In genomic region chr19:50322234-50322633, GRCh38 we compare ENCODE assay signal across 26 cellular contexts. TPM values are rescaled to one million over a fixed set of nuclear protein-coding genes. Genes with fewer than 3 reads are reported as not detected.
"Had no signal": no experiment of that assay in that cellular context is flagged by ENCODE, and none has a peak within 500 bp of the region (broad histone marks: within the 10 kb centered on the region; RNA-seq: fewer than 3 reads in every experiment).

No MANE protein-coding gene starts in this region.

- H3K4me3 Mint-ChIP-seq: dendritic cell treated with granulocyte-macrophage colony-stimulating factor and Interleukin-4, amounts not matched to agents 40 ng/mL and 50 ng/mL, for 4 days; effector memory CD8-positive, alpha-beta T cell; memory B cell; mesothelial cell of epicardium; natural killer cell; neural progenitor cell; stimulated activated memory B cell treated with anti-CD40 and anti-IgM and Interleukin-4, amounts not matched to agents 10 μg/mL and 1 μg/mL and 100 μg/mL, for 72 hours; stimulated activated naive CD8-positive, alpha-beta T cell treated with anti-CD3 and anti-CD28 coated beads, Interleukin-15, Interleukin-2, amounts not matched to agents 100 ng/mL and 50 ng/mL, for 24 hours had no signal

- DNase-seq: effector memory CD8-positive, alpha-beta T cell; foreskin keratinocyte; kidney; left cardiac atrium; left ventricle myocardium inferior; lower lobe of right lung; natural killer cell; occipital lobe; retina; right lobe of liver; stimulated activated CD4-positive, alpha-beta T cell treated with anti-CD3 and anti-CD28 coated beads, Interleukin-15, amount 100 ng/mL, for 24 hours; stimulated activated CD4-positive, alpha-beta T cell treated with anti-CD3 and anti-CD28 coated beads, Interleukin-1b, Interleukin-23, amount 100 ng/mL, for 48 hours; stimulated activated CD4-positive, alpha-beta T cell treated with anti-CD3 and anti-CD28 coated beads, Interleukin-4, amount 100 ng/mL, for 24 hours; tibial artery; uterus had no signal

- H3K9me3 ChIP-seq: left ventricle myocardium inferior, lower lobe of right lung, psoas muscle, right lobe of liver, tibial artery, upper lobe of left lung, uterus had no signal

- H3K9me3 Mint-ChIP-seq: dendritic cell treated with granulocyte-macrophage colony-stimulating factor and Interleukin-4, amounts not matched to agents 40 ng/mL and 50 ng/mL, for 4 days; mesothelial cell of epicardium; neural progenitor cell; stimulated activated memory B cell treated with anti-CD40 and anti-IgM and Interleukin-4, amounts not matched to agents 10 μg/mL and 1 μg/mL and 100 μg/mL, for 72 hours; stimulated activated naive CD8-positive, alpha-beta T cell treated with anti-CD3 and anti-CD28 coated beads, Interleukin-15, Interleukin-2, amounts not matched to agents 100 ng/mL and 50 ng/mL, for 24 hours had no signal

- H3K27me3 ChIP-seq: right lobe of liver had no signal

- H3K36me3 Mint-ChIP-seq: neural progenitor cell had no signal

- H3K27ac ChIP-seq: foreskin keratinocyte, hepatocyte, left ventricle myocardium inferior, lower lobe of right lung, neural progenitor cell, parathyroid adenoma, psoas muscle, right lobe of liver, tibial artery, upper lobe of left lung, uterus had no signal

- H3K27ac Mint-ChIP-seq: dendritic cell treated with granulocyte-macrophage colony-stimulating factor and Interleukin-4, amounts not matched to agents 40 ng/mL and 50 ng/mL, for 4 days; effector memory CD8-positive, alpha-beta T cell; memory B cell; mesothelial cell of epicardium; natural killer cell; neural progenitor cell; stimulated activated memory B cell treated with anti-CD40 and anti-IgM and Interleukin-4, amounts not matched to agents 10 μg/mL and 1 μg/mL and 100 μg/mL, for 72 hours; stimulated activated naive CD8-positive, alpha-beta T cell treated with anti-CD3 and anti-CD28 coated beads, Interleukin-15, Interleukin-2, amounts not matched to agents 100 ng/mL and 50 ng/mL, for 24 hours had no signal

- H3K4me1 ChIP-seq: foreskin keratinocyte, uterus had no signal

- H3K4me3 ChIP-seq: hepatocyte, left ventricle myocardium inferior, lower lobe of right lung, neural progenitor cell, psoas muscle, right lobe of liver, tibial artery, upper lobe of left lung, uterus had no signal

- H3K36me3 ChIP-seq: left ventricle myocardium inferior, lower lobe of right lung, neural progenitor cell, right lobe of liver, tibial artery, uterus had no signal

RNA-seq across cellular contexts. Expression of gene KCNC3, which starts 6.9 kb away (rescaled TPM):
- total RNA-seq: foreskin keratinocyte, myocyte had no signal
- polyA plus RNA-seq: foreskin keratinocyte had no signal
